ENCODE assay signal across 30 cellular contexts in the genomic region with DNA sequence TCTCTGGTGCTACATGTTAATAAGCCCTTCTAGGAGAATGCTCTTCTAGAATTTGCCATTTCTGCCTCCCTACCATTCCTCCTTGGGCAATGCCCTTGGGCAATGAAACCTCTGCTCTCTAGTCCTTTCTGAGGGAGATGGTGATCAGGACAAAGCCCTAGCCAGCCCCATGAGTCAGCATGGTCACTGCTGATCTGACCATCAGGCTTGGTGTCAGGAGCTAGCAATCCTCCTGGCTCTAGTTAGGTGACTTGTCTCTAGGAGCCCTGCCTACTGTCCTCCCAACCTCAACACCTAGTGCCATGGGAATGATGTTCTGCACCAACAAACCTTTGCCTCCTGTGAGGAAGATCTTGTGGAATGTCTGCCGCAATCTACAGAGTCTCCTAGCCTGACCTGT.
A peak's percentile ranks its signal among the peaks of the same experiment; 100 is the strongest.
DNase-seq lines count a peak whose midpoint lies in the region; ATAC-seq and TF ChIP-seq lines count a peak whose summit lies in the region.
"Had no signal": no experiment of that assay in that cellular context is flagged by ENCODE, and none has a peak within 500 bp of the region (broad histone marks: within the 10 kb centered on the region; RNA-seq: fewer than 3 reads in every experiment).

No MANE protein-coding gene starts in this region.

- peak overlapping the region in 3 of 4 donors; percentile 57 to 78 (median 75) for H3K27ac ChIP-seq in esophagus squamous epithelium
- H3K27ac ChIP-seq in rectal smooth muscle tissue (ENCODE audit: low read depth, low read length), result peak overlapping the region; percentile 88
- H3K27ac ChIP-seq in uterus, result peak overlapping the region; percentile 63 to 64
- H3K27ac ChIP-seq in SJCRH30, result no peak overlapping the region
- H3K27ac ChIP-seq: 22Rv1, C4-2B, pancreas, spleen, WERI-Rb-1 had no signal

- H3K4me3 ChIP-seq in esophagus squamous epithelium, result no peak overlapping the region
- H3K4me3 ChIP-seq in rectal smooth muscle tissue (ENCODE audit: low read length), result no peak overlapping the region
- no peak overlapping the region for H3K4me3 ChIP-seq in uterus
- no peak overlapping the region for H3K4me3 ChIP-seq in SJCRH30
- H3K4me3 ChIP-seq: gastrocnemius medialis, pancreas, spleen had no signal

- H3K4me3 Mint-ChIP-seq in activated naive CD4-positive, alpha-beta T cell treated with anti-CD3 and anti-CD28 coated beads, Interleukin-2, amount 50 U/mL, for 24 hours, result no peak overlapping the region
- H3K4me3 Mint-ChIP-seq: activated CD4-positive, alpha-beta T cell treated with anti-CD3 and anti-CD28 coated beads, Interleukin-2, amount 10 ng/mL, durations not matched to agents 24 days and 14 days; activated naive CD8-positive, alpha-beta T cell treated with anti-CD3 and anti-CD28 coated beads for 36 hours; IgD-negative memory B cell; stimulated activated naive CD8-positive, alpha-beta T cell treated with anti-CD3 and anti-CD28 coated beads, Interleukin-15, amount 100 ng/mL, for 72 hours; T-cell had no signal

- H3K36me3 Mint-ChIP-seq in activated naive CD4-positive, alpha-beta T cell treated with anti-CD3 and anti-CD28 coated beads, Interleukin-2, amount 50 U/mL, for 24 hours, result no peaks in the 10 kb centered on the region
- H3K36me3 Mint-ChIP-seq: activated naive CD8-positive, alpha-beta T cell treated with anti-CD3 and anti-CD28 coated beads for 36 hours; IgD-negative memory B cell; T-cell had no signal

- WGBS in esophagus squamous epithelium, 2 donors, result 86 to 100% methylated on average over 1 of the region's 1 CpG

- no peak overlapping the region for H3K9ac ChIP-seq in rectal smooth muscle tissue (ENCODE audit: low read length)

- no peak for ATAC-seq in HG03095 (IDR thresholded peaks at IDR 0.05; ENCODE audit: unreplicated experiment)
- ATAC-seq: HCT116; pancreas; stimulated activated naive CD8-positive, alpha-beta T cell treated with anti-CD3 and anti-CD28 coated beads, Interleukin-15, amount 100 ng/mL, for 72 hours; T-cell had no signal

- H3K4me1 ChIP-seq in esophagus squamous epithelium (peaks cover 0 to 25% (median 10%) of the 10 kb centered on the region in 3 donors), rectal smooth muscle tissue (ENCODE audit: control insufficient read depth, insufficient read depth, low read length) (peaks cover 23% of the 10 kb centered on the region), uterus (no peaks in the 10 kb centered on the region), SJCRH30 (peaks cover 21% of the 10 kb centered on the region; the same call in 1 of the 2 replicates)
- H3K4me1 ChIP-seq: gastrocnemius medialis, pancreas, spleen had no signal

- H3K27me3 ChIP-seq in esophagus squamous epithelium, result peaks cover 0 to 14% (median 0%) of the 10 kb centered on the region in 4 donors
- peaks cover 2% of the 10 kb centered on the region for H3K27me3 ChIP-seq in rectal smooth muscle tissue (ENCODE audit: control insufficient read depth, insufficient read depth, low read length)
- H3K27me3 ChIP-seq in uterus, result no peaks in the 10 kb centered on the region
- no peaks in the 10 kb centered on the region for H3K27me3 ChIP-seq in SJCRH30
- H3K27me3 ChIP-seq: pancreas had no signal

- DNase-seq in activated naive CD4-positive, alpha-beta T cell treated with Interleukin-2 at 50 U/mL for 16 hours, result no peak
- DNase-seq in esophagus squamous epithelium (lab: John Stamatoyannopoulos, UW) (no peak), uterus (no peak), cerebellar nuclear complex (lab: John Stamatoyannopoulos, UW) (no peak), SJCRH30 (no peak)
- DNase-seq: activated CD4-positive, alpha-beta T cell treated with anti-CD3 and anti-CD28 coated beads, Interleukin-2, amount 10 ng/mL, durations not matched to agents 24 days and 14 days; activated effector memory CD4-positive, alpha-beta T cell treated with Interleukin-2 at 50 U/mL for 16 hours; activated naive CD8-positive, alpha-beta T cell treated with anti-CD3 and anti-CD28 coated beads for 36 hours; central memory CD4-positive, alpha-beta T cell; GF-D8; mammary epithelial cell; NCI-H1092; NCI-H1694 treated with DMSO at 0.1 percent for 48 hours; NCI-H774; pancreas; retina; spleen; stimulated activated CD4-positive, alpha-beta T cell treated with anti-CD3 and anti-CD28 coated beads, Interleukin-2, amount 100 ng/mL, for 24 hours; stimulated activated CD8-positive, alpha-beta memory T cell treated with anti-CD3 and anti-CD28 coated beads, Interleukin-4, amount 100 ng/mL, for 48 hours; stimulated activated naive CD8-positive, alpha-beta T cell treated with anti-CD3 and anti-CD28 coated beads, Interleukin-15, amount 100 ng/mL, for 72 hours; T-cell; WERI-Rb-1 had no signal

- H3K9me3 ChIP-seq in esophagus squamous epithelium, result no peaks in the 10 kb centered on the region
- H3K9me3 ChIP-seq in uterus, result no peaks in the 10 kb centered on the region
- H3K9me3 ChIP-seq in SJCRH30 (replicated peaks), result no peaks in the 10 kb centered on the region
- H3K9me3 ChIP-seq: gastrocnemius medialis, pancreas, spleen had no signal

- peak overlapping the region; percentile 81 for H3K27ac Mint-ChIP-seq in activated naive CD4-positive, alpha-beta T cell treated with anti-CD3 and anti-CD28 coated beads, Interleukin-2, amount 50 U/mL, for 24 hours
- H3K27ac Mint-ChIP-seq: activated CD4-positive, alpha-beta T cell treated with anti-CD3 and anti-CD28 coated beads, Interleukin-2, amount 10 ng/mL, durations not matched to agents 24 days and 14 days; activated naive CD8-positive, alpha-beta T cell treated with anti-CD3 and anti-CD28 coated beads for 36 hours; IgD-negative memory B cell; stimulated activated naive CD8-positive, alpha-beta T cell treated with anti-CD3 and anti-CD28 coated beads, Interleukin-15, amount 100 ng/mL, for 72 hours; T-cell had no signal

- no peaks in the 10 kb centered on the region for H3K4me1 Mint-ChIP-seq in activated naive CD4-positive, alpha-beta T cell treated with anti-CD3 and anti-CD28 coated beads, Interleukin-2, amount 50 U/mL, for 24 hours
- H3K4me1 Mint-ChIP-seq: activated CD4-positive, alpha-beta T cell treated with anti-CD3 and anti-CD28 coated beads, Interleukin-2, amount 10 ng/mL, durations not matched to agents 24 days and 14 days; activated naive CD8-positive, alpha-beta T cell treated with anti-CD3 and anti-CD28 coated beads for 36 hours; IgD-negative memory B cell; stimulated activated naive CD8-positive, alpha-beta T cell treated with anti-CD3 and anti-CD28 coated beads, Interleukin-15, amount 100 ng/mL, for 72 hours; T-cell had no signal

- no peaks in the 10 kb centered on the region for H3K9me3 Mint-ChIP-seq in activated naive CD4-positive, alpha-beta T cell treated with anti-CD3 and anti-CD28 coated beads, Interleukin-2, amount 50 U/mL, for 24 hours
- H3K9me3 Mint-ChIP-seq: activated CD4-positive, alpha-beta T cell treated with anti-CD3 and anti-CD28 coated beads, Interleukin-2, amount 10 ng/mL, durations not matched to agents 24 days and 14 days; activated naive CD8-positive, alpha-beta T cell treated with anti-CD3 and anti-CD28 coated beads for 36 hours; IgD-negative memory B cell; stimulated activated naive CD8-positive, alpha-beta T cell treated with anti-CD3 and anti-CD28 coated beads, Interleukin-15, amount 100 ng/mL, for 72 hours; T-cell had no signal

- H3K27me3 Mint-ChIP-seq in activated naive CD4-positive, alpha-beta T cell treated with anti-CD3 and anti-CD28 coated beads, Interleukin-2, amount 50 U/mL, for 24 hours, result peaks cover 13% of the 10 kb centered on the region

- TF ChIP-seq POLR2A in esophagus squamous epithelium (IDR thresholded peaks at IDR 0.05) (no peak), uterus (IDR thresholded peaks at IDR 0.05) (no peak)

- TF ChIP-seq CTCF in esophagus squamous epithelium (IDR thresholded peaks at IDR 0.05) (no peak), uterus (IDR thresholded peaks at IDR 0.05) (no peak)

- H3K36me3 ChIP-seq in esophagus squamous epithelium (no peaks in the 10 kb centered on the region), rectal smooth muscle tissue (ENCODE audit: control insufficient read depth, insufficient read depth, low read length) (no peaks in the 10 kb centered on the region), uterus (no peaks in the 10 kb centered on the region), SJCRH30 (no peaks in the 10 kb centered on the region)
- H3K36me3 ChIP-seq: gastrocnemius medialis, pancreas, spleen, WERI-Rb-1 had no signal

- intact Hi-C loops in esophagus squamous epithelium (cut with DNase I) (no loop called here), uterus (cut with DNase I; ENCODE audit: low total_unique reads) (no loop called here)
